9 cellular contexts compared by ENCODE assay signal in the genomic region with DNA sequence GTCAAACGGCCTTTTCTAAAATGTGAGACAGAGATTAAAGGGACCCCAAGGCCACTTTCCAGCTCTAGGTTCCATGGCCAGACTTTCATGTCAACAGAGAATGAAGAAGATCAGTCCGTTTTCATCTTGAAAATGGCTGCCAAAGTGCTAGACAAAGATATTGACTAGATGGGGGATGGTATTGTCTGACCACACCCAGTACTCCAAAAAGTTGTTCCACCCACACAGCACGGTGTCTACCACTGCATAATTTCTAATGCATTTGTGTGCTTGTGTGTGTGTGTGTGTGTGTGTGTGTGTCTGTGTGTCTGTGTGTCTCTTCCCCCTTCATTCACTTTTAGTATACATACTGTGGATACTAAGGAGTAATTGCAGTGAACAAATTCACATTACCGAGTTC. TPM values are rescaled to one million over a fixed set of nuclear protein-coding genes. Genes with fewer than 3 reads are reported as not detected.
DNase-seq lines count a peak whose midpoint lies in the region; ATAC-seq and TF ChIP-seq lines count a peak whose summit lies in the region.
"Had no signal": no experiment of that assay in that cellular context is flagged by ENCODE, and none has a peak within 500 bp of the region (broad histone marks: within the 10 kb centered on the region; RNA-seq: fewer than 3 reads in every experiment).

No MANE protein-coding gene starts in this region.

- DNase-seq in A172 (ENCODE audit: low spot score) (peak; percentile 63), NCI-H2227 treated with DMSO at 0.1 percent for 48 hours (lab: John Stamatoyannopoulos, UW) (peak; percentile 93), myocyte (ENCODE audit: low read depth) (peak; percentile 93), C1 segment of cervical spinal cord (lab: John Stamatoyannopoulos, UW) (no peak), NCI-H187 treated with DMSO at 0.1 percent for 48 hours (lab: John Stamatoyannopoulos, UW) (no peak)

- WGBS in esophagus, 2 donors, result 35% methylated on average over 4 of the region's 4 CpGs

- ATAC-seq in GM18505 (IDR thresholded peaks at IDR 0.05; ENCODE audit: unreplicated experiment), result no peak
- ATAC-seq in GM18858 (IDR thresholded peaks at IDR 0.05; ENCODE audit: unreplicated experiment), result no peak

- H3K9me3 ChIP-seq in esophagus (ENCODE audit: control insufficient read depth in 2 of 2, insufficient read depth in 1 of 2, low read depth in 1 of 2, low read length in 1 of 2), result no peaks in the 10 kb centered on the region

- no peak for TF ChIP-seq POLR2A in GM18505 (IDR thresholded peaks at IDR 0.05; ENCODE audit: borderline replicate concordance, extremely low read depth, insufficient read depth, insufficient read length)

- peak overlapping the region; percentile 28 to 69 for H3K27ac ChIP-seq in esophagus (ENCODE audit: low read depth in 2 of 2, low read length in 1 of 2)
- H3K27ac ChIP-seq: C4-2B had no signal

- no peaks in the 10 kb centered on the region for H3K27me3 ChIP-seq in esophagus (ENCODE audit: control insufficient read depth in 1 of 2, insufficient read depth in 2 of 2, low read length in 2 of 2)

- no peaks in the 10 kb centered on the region for H3K4me1 ChIP-seq in esophagus (ENCODE audit: control insufficient read depth in 2 of 2, insufficient read depth in 2 of 2, low read length in 1 of 2)

- peak overlapping the region in 1 of 2 donors; percentile 46 for H3K4me3 ChIP-seq in esophagus (ENCODE audit: low read depth in 1 of 2, low read length in 2 of 2)

- no peaks in the 10 kb centered on the region for H3K36me3 ChIP-seq in esophagus (ENCODE audit: control insufficient read depth in 2 of 2, insufficient read depth in 2 of 2, low read length in 1 of 2)

RNA-seq across cellular contexts. Expression of a gene that starts 1.3 kb away (rescaled TPM):
- 104 and 144 TPM in 2 replicates for total RNA-seq in A172 (2014; rRNA removed; shearing (Covaris generic))
- 10 to 100 TPM; 13.4 to 26.4 TPM for polyA plus RNA-seq in esophagus
- total RNA-seq in myocyte, result 1,439 and 1,654 TPM in 2 replicates
- 6,351 TPM for polyA plus RNA-seq in myocyte (2012)

Comparison
In these comparisons a context has a peak if more than half of its experiments do, and no peak if none do; other contexts are left out.
1. DNase-seq: peak in A172 (single experiment), NCI-H2227 treated with DMSO at 0.1 percent for 48 hours (single experiment) and myocyte (single experiment); none in C1 segment of cervical spinal cord (0 of 14) and NCI-H187 treated with DMSO at 0.1 percent for 48 hours (single experiment).